ENCODE assay signal across 24 cellular contexts in genomic region chr12:8995021-8995775, GRCh38. TPM values are rescaled to one million over a fixed set of nuclear protein-coding genes. Genes with fewer than 3 reads are reported as not detected.
DNase-seq lines count a peak whose midpoint lies in the region; ATAC-seq, FAIRE-seq and TF ChIP-seq lines count a peak whose summit lies in the region.
"Had no signal": no experiment of that assay in that cellular context is flagged by ENCODE, and none has a peak within 500 bp of the region (broad histone marks: within the 10 kb centered on the region; RNA-seq: fewer than 3 reads in every experiment).

No MANE protein-coding gene starts in this region.

- no peak for ATAC-seq in stimulated activated naive CD8-positive, alpha-beta T cell treated with anti-CD3 and anti-CD28 coated beads, Interleukin-15, amount 100 ng/mL, for 72 hours
- no peak for ATAC-seq in T-cell (replicated peaks in 1 of 4)
- ATAC-seq in stimulated activated effector memory CD8-positive, alpha-beta T cell treated with anti-CD3 and anti-CD28 coated beads, Interleukin-12 subunit alpha, Interleukin-12 subunit beta, amount 100 ng/mL, for 72 hours = no peak
- ATAC-seq: GM12878, GM23338, HCT116 had no signal

- H3K27me3 Mint-ChIP-seq in stimulated activated naive CD8-positive, alpha-beta T cell treated with anti-CD3 and anti-CD28 coated beads, Interleukin-15, Interleukin-2, amounts not matched to agents 100 ng/mL and 50 ng/mL, for 24 hours = no peaks in the 10 kb centered on the region
- H3K27me3 Mint-ChIP-seq in stimulated activated naive CD8-positive, alpha-beta T cell treated with anti-CD3 and anti-CD28 coated beads, Interleukin-15, amount 100 ng/mL, for 72 hours = no peaks in the 10 kb centered on the region
- no peaks in the 10 kb centered on the region for H3K27me3 Mint-ChIP-seq in T-cell

- dilution Hi-C loops in endothelial cell of umbilical vein (cut with MboI; ENCODE audit: extremely low pct_ligation_motif_present, low sequenced_read_pairs) = no loop called here

- TF ChIP-seq POLR2A in endothelial cell of umbilical vein (IDR thresholded peaks at IDR 0.05; ENCODE audit: low read depth, low read length) = no peak

- H2AFZ ChIP-seq in endothelial cell of umbilical vein (ENCODE audit: low read depth, low read length) = peak overlapping the region; percentile 48
- H2AFZ ChIP-seq: GM23338 had no signal

- CTCF ChIA-PET in T-cell (lab: Charles Lee) = interaction anchor here in 1 of 2 donors (0.7 kb wide), 1 partner anchor 42 kb away, joined by 3 read pairs; no protein-coding TSS in a partner anchor
- CTCF ChIA-PET in endothelial cell of umbilical vein (lab: Charles Lee) = no interaction called here

- no peaks in the 10 kb centered on the region for H3K9me3 ChIP-seq in endothelial cell of umbilical vein (replicated peaks; ENCODE audit: control insufficient read depth, insufficient read depth, low read length)

- H3K36me3 Mint-ChIP-seq in stimulated activated naive CD8-positive, alpha-beta T cell treated with anti-CD3 and anti-CD28 coated beads, Interleukin-15, Interleukin-2, amounts not matched to agents 100 ng/mL and 50 ng/mL, for 24 hours (ENCODE audit: low read depth) = peaks cover 12% of the 10 kb centered on the region
- H3K36me3 Mint-ChIP-seq in T-cell = peaks cover 30% of the 10 kb centered on the region
- H3K36me3 Mint-ChIP-seq in stimulated activated effector memory CD8-positive, alpha-beta T cell treated with anti-CD3 and anti-CD28 coated beads, Interleukin-12 subunit alpha, Interleukin-12 subunit beta, amount 100 ng/mL, for 72 hours = peaks cover 20% of the 10 kb centered on the region

- no peaks in the 10 kb centered on the region for H3K9me3 Mint-ChIP-seq in stimulated activated naive CD8-positive, alpha-beta T cell treated with anti-CD3 and anti-CD28 coated beads, Interleukin-15, Interleukin-2, amounts not matched to agents 100 ng/mL and 50 ng/mL, for 24 hours
- H3K9me3 Mint-ChIP-seq in stimulated activated naive CD8-positive, alpha-beta T cell treated with anti-CD3 and anti-CD28 coated beads, Interleukin-15, amount 100 ng/mL, for 72 hours = no peaks in the 10 kb centered on the region
- peaks cover 0 to 4% (median 0%) of the 10 kb centered on the region in 3 donors for H3K9me3 Mint-ChIP-seq in T-cell
- no peaks in the 10 kb centered on the region for H3K9me3 Mint-ChIP-seq in stimulated activated effector memory CD8-positive, alpha-beta T cell treated with anti-CD3 and anti-CD28 coated beads, Interleukin-12 subunit alpha, Interleukin-12 subunit beta, amount 100 ng/mL, for 72 hours
- H3K9me3 Mint-ChIP-seq: GM23338 had no signal

- no peaks in the 10 kb centered on the region for H3K27me3 ChIP-seq in endothelial cell of umbilical vein (ENCODE audit: control insufficient read depth in 2 of 2, insufficient read depth in 2 of 2, low read length in 2 of 2)

- H4K20me1 ChIP-seq in endothelial cell of umbilical vein (replicated peaks; ENCODE audit: control insufficient read depth, extremely low read depth, insufficient read depth, low read length) = no peaks in the 10 kb centered on the region

- POLR2A ChIA-PET in T-cell (lab: Charles Lee) = no interaction called here
- POLR2A ChIA-PET in endothelial cell of umbilical vein (lab: Charles Lee) = no interaction called here

- peaks cover 72% of the 10 kb centered on the region for H3K4me1 Mint-ChIP-seq in stimulated activated naive CD8-positive, alpha-beta T cell treated with anti-CD3 and anti-CD28 coated beads, Interleukin-15, Interleukin-2, amounts not matched to agents 100 ng/mL and 50 ng/mL, for 24 hours (ENCODE audit: low read depth)
- H3K4me1 Mint-ChIP-seq in stimulated activated naive CD8-positive, alpha-beta T cell treated with anti-CD3 and anti-CD28 coated beads, Interleukin-15, amount 100 ng/mL, for 72 hours = peaks cover 59% of the 10 kb centered on the region
- H3K4me1 Mint-ChIP-seq in T-cell = peaks cover 60 to 77% (median 67%) of the 10 kb centered on the region in 3 donors
- peaks cover 61% of the 10 kb centered on the region for H3K4me1 Mint-ChIP-seq in stimulated activated effector memory CD8-positive, alpha-beta T cell treated with anti-CD3 and anti-CD28 coated beads, Interleukin-12 subunit alpha, Interleukin-12 subunit beta, amount 100 ng/mL, for 72 hours

- no peak for DNase-seq in stimulated activated naive CD8-positive, alpha-beta T cell treated with anti-CD3 and anti-CD28 coated beads, Interleukin-15, amount 100 ng/mL, for 72 hours
- DNase-seq in T-cell = no peak
- peak; percentile 56 for DNase-seq in endothelial cell of umbilical vein (ENCODE audit: low read depth, low spot score)
- no peak for DNase-seq in stimulated activated effector memory CD8-positive, alpha-beta T cell treated with anti-CD3 and anti-CD28 coated beads, Interleukin-12 subunit alpha, Interleukin-12 subunit beta, amount 100 ng/mL, for 72 hours (ENCODE audit: low spot score in 2 of 2)
- no peak for DNase-seq in activated CD4-positive, alpha-beta T cell treated with anti-CD3 and anti-CD28 coated beads for 1 hour
- no peak for DNase-seq in SKM-1 treated with dmso at 0.1 percent for 144 hours (lab: John Stamatoyannopoulos, UW; ENCODE audit: unreplicated experiment)
- no peak for DNase-seq in GM10266 (ENCODE audit: extremely low spot score)
- DNase-seq: ACHN, C1 segment of cervical spinal cord, DMS153, GF-D8, MM.1S, NCI-H1092, NCI-H1436 treated with DMSO at 0.1 percent for 48 hours, NCI-H2081 treated with DMSO at 0.1 percent for 48 hours, NCI-H510A, NCI-H748 treated with DMSO at 0.1 percent for 48 hours, Right ventricle myocardium superior had no signal

- H3K27ac Mint-ChIP-seq in stimulated activated naive CD8-positive, alpha-beta T cell treated with anti-CD3 and anti-CD28 coated beads, Interleukin-15, Interleukin-2, amounts not matched to agents 100 ng/mL and 50 ng/mL, for 24 hours = peak overlapping the region; percentile 59
- peak overlapping the region in 1 of 2 donors; percentile 19 for H3K27ac Mint-ChIP-seq in stimulated activated naive CD8-positive, alpha-beta T cell treated with anti-CD3 and anti-CD28 coated beads, Interleukin-15, amount 100 ng/mL, for 72 hours
- peak overlapping the region; percentile 90 to 98 for H3K27ac Mint-ChIP-seq in T-cell
- H3K27ac Mint-ChIP-seq in stimulated activated effector memory CD8-positive, alpha-beta T cell treated with anti-CD3 and anti-CD28 coated beads, Interleukin-12 subunit alpha, Interleukin-12 subunit beta, amount 100 ng/mL, for 72 hours = peak overlapping the region; percentile 92
- H3K27ac Mint-ChIP-seq: GM23338 had no signal

- TF ChIP-seq CTCF in endothelial cell of umbilical vein (IDR thresholded peaks at IDR 0.05; ENCODE audit: extremely low read depth in 1 of 2, insufficient read depth in 1 of 2, low read depth in 1 of 2, low read length in 2 of 2) = no peak
- TF ChIP-seq CTCF in GM10266 (IDR thresholded peaks at IDR 0.05; ENCODE audit: control insufficient read depth, insufficient read depth, low read depth, missing control alignments) = no peak

- H3K4me2 ChIP-seq in endothelial cell of umbilical vein (ENCODE audit: insufficient read depth, low read length) = no peak overlapping the region
- H3K4me2 ChIP-seq: GM23338 had no signal

- H3K4me3 ChIP-seq in endothelial cell of umbilical vein (replicated peaks in 1 of 3; ENCODE audit: insufficient read depth in 1 of 3, low read depth in 1 of 3, low read length in 3 of 3) = no peak overlapping the region
- H3K4me3 ChIP-seq: GM12878, GM23338, SK-N-MC had no signal

- no peak overlapping the region for H3K9ac ChIP-seq in endothelial cell of umbilical vein (replicated peaks; ENCODE audit: extremely low read depth, insufficient read depth, low read length)

- peaks cover 40% of the 10 kb centered on the region for H3K4me1 ChIP-seq in endothelial cell of umbilical vein (ENCODE audit: control insufficient read depth, extremely low read depth, insufficient read depth, low read length)

- H3K9me1 ChIP-seq in endothelial cell of umbilical vein (replicated peaks; ENCODE audit: control insufficient read depth, extremely low read depth, insufficient read depth, low read length) = no peaks in the 10 kb centered on the region

- H3K4me3 Mint-ChIP-seq in stimulated activated naive CD8-positive, alpha-beta T cell treated with anti-CD3 and anti-CD28 coated beads, Interleukin-15, Interleukin-2, amounts not matched to agents 100 ng/mL and 50 ng/mL, for 24 hours = peak overlapping the region; percentile 68
- H3K4me3 Mint-ChIP-seq in stimulated activated naive CD8-positive, alpha-beta T cell treated with anti-CD3 and anti-CD28 coated beads, Interleukin-15, amount 100 ng/mL, for 72 hours = peak overlapping the region in 1 of 2 donors; percentile 16
- peak overlapping the region; percentile 50 to 85 (median 68) for H3K4me3 Mint-ChIP-seq in T-cell
- peak overlapping the region; percentile 68 for H3K4me3 Mint-ChIP-seq in stimulated activated effector memory CD8-positive, alpha-beta T cell treated with anti-CD3 and anti-CD28 coated beads, Interleukin-12 subunit alpha, Interleukin-12 subunit beta, amount 100 ng/mL, for 72 hours
- H3K4me3 Mint-ChIP-seq: GM23338 had no signal

- no peaks in the 10 kb centered on the region for H3K36me3 ChIP-seq in endothelial cell of umbilical vein (ENCODE audit: control insufficient read depth in 2 of 2, extremely low read depth in 1 of 2, insufficient read depth in 2 of 2, low read length in 2 of 2)

- intact Hi-C loops in endothelial cell of umbilical vein (cut with micrococcal nuclease) = no loop called here

- no TSS peak for BruUV-seq in endothelial cell of umbilical vein (replicated peaks; lab: Mats Ljungman, UMichigan)

- H3K27ac ChIP-seq in endothelial cell of umbilical vein (ENCODE audit: insufficient read depth, low read depth, low read length) = no peak overlapping the region
- H3K27ac ChIP-seq: SK-N-MC had no signal

- no peaks in the 10 kb centered on the region for H3K79me2 ChIP-seq in endothelial cell of umbilical vein (ENCODE audit: control insufficient read depth, insufficient read depth, low read length)

- no peak for FAIRE-seq in endothelial cell of umbilical vein (lab: Jason Lieb, UNC)
- FAIRE-seq: GM12878, RCC 7860 had no signal

RNA-seq across cellular contexts. Expression of gene KLRG1, which starts 5.9 kb away (rescaled TPM):
- total RNA-seq in T-cell (10 to 100 TPM; 11.9 to 80.4 (median 28.0) TPM), endothelial cell of umbilical vein (2.8 and 4.4 TPM in 2 replicates)
- polyA plus RNA-seq in endothelial cell of umbilical vein = 13.1 and 15.9 TPM in 2 replicates
- polyA plus RNA-seq in endothelial cell of umbilical vein (2011; cell fraction: cytosol; rRNA removed) = 13.2 and 14.3 TPM in 2 replicates
- polyA plus RNA-seq in endothelial cell of umbilical vein (2011; cell fraction: nucleus; rRNA removed) = 8.7 and 9.6 TPM in 2 replicates
- polyA plus RNA-seq in endothelial cell of umbilical vein (2012) = 3.1 and 3.5 TPM in 2 replicates
- polyA minus RNA-seq in endothelial cell of umbilical vein = 16.3 and 17.1 TPM in 2 replicates
- 2.2 TPM for polyA minus RNA-seq in endothelial cell of umbilical vein (2011; cell fraction: cytosol; rRNA and poly(A)+ RNA removed)
- 21.9 and 29.0 TPM in 2 replicates for polyA minus RNA-seq in endothelial cell of umbilical vein (2011; cell fraction: nucleus; rRNA and poly(A)+ RNA removed)

RNA-seq across cellular contexts. Expression of gene M6PR, which starts 45.8 kb away (rescaled TPM):
- total RNA-seq in T-cell = 100 to 1,000 TPM; 162 to 189 (median 187) TPM
- 113 and 142 TPM in 2 replicates for total RNA-seq in endothelial cell of umbilical vein
- 111 and 124 TPM in 2 replicates for polyA plus RNA-seq in endothelial cell of umbilical vein
- 76.1 and 79.2 TPM in 2 replicates for polyA plus RNA-seq in endothelial cell of umbilical vein (2011; cell fraction: cytosol; rRNA removed)
- polyA plus RNA-seq in endothelial cell of umbilical vein (2011; cell fraction: nucleus; rRNA removed) = 103 and 142 TPM in 2 replicates
- 80.3 and 114 TPM in 2 replicates for polyA plus RNA-seq in endothelial cell of umbilical vein (2012)
- polyA minus RNA-seq in endothelial cell of umbilical vein = 261 and 281 TPM in 2 replicates
- polyA minus RNA-seq in endothelial cell of umbilical vein (2011; cell fraction: cytosol; rRNA and poly(A)+ RNA removed) = 116 TPM
- polyA minus RNA-seq in endothelial cell of umbilical vein (2011; cell fraction: nucleus; rRNA and poly(A)+ RNA removed) = 44.9 and 92.8 TPM in 2 replicates
